Comparison of ENCODE assay signal across 25 cellular contexts in genomic region chr3:119596392-119596791, GRCh38. TPM values are rescaled to one million over a fixed set of nuclear protein-coding genes. Genes with fewer than 3 reads are reported as not detected.
A peak's percentile ranks its signal among the peaks of the same experiment; 100 is the strongest.
DNase-seq lines count a peak whose midpoint lies in the region; ATAC-seq and TF ChIP-seq lines count a peak whose summit lies in the region.
"Had no signal": no experiment of that assay in that cellular context is flagged by ENCODE, and none has a peak within 500 bp of the region (broad histone marks: within the 10 kb centered on the region; RNA-seq: fewer than 3 reads in every experiment).

No MANE protein-coding gene starts in this region.

- peak; percentile 24 for DNase-seq in DMS 273 (lab: John Stamatoyannopoulos, UW; ENCODE audit: unreplicated experiment)
- no peak for DNase-seq in DMS 273 treated with DMSO at 0.1 percent for 48 hours (lab: John Stamatoyannopoulos, UW)
- no peak for DNase-seq in left lung
- DNase-seq in T-helper 17 cell = no peak
- no peak for DNase-seq in activated CD4-positive, alpha-beta T cell treated with anti-CD3 and anti-CD28 coated beads for 48 hours
- no peak for DNase-seq in GM23338 (ENCODE audit: low spot score)
- DNase-seq: activated CD4-positive, alpha-beta T cell treated with anti-CD3 and anti-CD28 coated beads, Interleukin-2, amount 50 U/mL, for 48 hours; activated naive CD4-positive, alpha-beta T cell treated with Interleukin-2 at 50 U/mL for 16 hours; activated T-cell treated with anti-CD3 and anti-CD28 coated beads for 4 hours; amniotic stem cell; Kasumi-1; NCI-H1436; NCI-H526 treated with DMSO at 0.1 percent for 48 hours; stimulated activated CD4-positive, alpha-beta T cell treated with anti-CD3 and anti-CD28 coated beads, Interleukin-4, amount 100 ng/mL, for 4 hours; stomach; T-cell; WERI-Rb-1 had no signal

- peaks cover 15% of the 10 kb centered on the region for H3K79me2 ChIP-seq in OCI-LY3 (ENCODE audit: low read length)
- no peaks in the 10 kb centered on the region for H3K79me2 ChIP-seq in GM23338 (replicated peaks; ENCODE audit: insufficient read depth)

- TF ChIP-seq CTCF in OCI-LY3 (IDR thresholded peaks at IDR 0.05; ENCODE audit: low read depth, low read length) (no peak; the same call in 1 of the 2 replicates), left lung (IDR thresholded peaks at IDR 0.05) (no peak), GM23338 (conservative IDR thresholded peaks at IDR 0.05; ENCODE audit: low read depth in 2 of 2) (no peak)

- ATAC-seq in left lung = peak; percentile 33
- no peak for ATAC-seq in T-helper 17 cell
- ATAC-seq in GM23338 = no peak
- ATAC-seq: T-cell had no signal

- H3K36me3 ChIP-seq in OCI-LY3 (replicated peaks; ENCODE audit: low read depth, low read length) (peaks cover 1% of the 10 kb centered on the region), left lung (no peaks in the 10 kb centered on the region), skeletal muscle tissue (ENCODE audit: control insufficient read depth in 3 of 3, insufficient read depth in 3 of 3, low read length in 3 of 3) (no peaks in the 10 kb centered on the region), GM23338 (ENCODE audit: insufficient read depth) (no peaks in the 10 kb centered on the region)
- H3K36me3 ChIP-seq: cardiac muscle cell, stomach, WERI-Rb-1 had no signal

- H3K27me3 Mint-ChIP-seq in T-helper 17 cell (peaks cover 27% of the 10 kb centered on the region), GM23338 (ENCODE audit: insufficient read depth, low read depth, poor library complexity) (peaks cover 3% of the 10 kb centered on the region)

- H3K4me3 ChIP-seq in OCI-LY3 (ENCODE audit: low read length) (no peak overlapping the region), left lung (no peak overlapping the region), skeletal muscle tissue (ENCODE audit: low read length in 3 of 3) (peak overlapping the region in 2 of 3 donors; percentile 57 to 68), GM23338 (no peak overlapping the region)
- H3K4me3 ChIP-seq: cardiac muscle cell had no signal

- H3K4me1 ChIP-seq in OCI-LY3 (ENCODE audit: low read length) (peaks cover 81% of the 10 kb centered on the region), left lung (peaks cover 7 to 31% of the 10 kb centered on the region in 2 donors), skeletal muscle tissue (ENCODE audit: control insufficient read depth in 3 of 3, insufficient read depth in 3 of 3, low read length in 3 of 3) (peaks cover 32 to 50% (median 43%) of the 10 kb centered on the region in 3 donors), GM23338 (ENCODE audit: insufficient read depth) (no peaks in the 10 kb centered on the region)

- no peaks in the 10 kb centered on the region for H3F3A ChIP-seq in GM23338 (replicated peaks; ENCODE audit: low read depth)

- H3K36me3 Mint-ChIP-seq in T-helper 17 cell (ENCODE audit: low read depth) = peaks cover 3% of the 10 kb centered on the region
- H3K36me3 Mint-ChIP-seq in GM23338 (ENCODE audit: low read depth) = no peaks in the 10 kb centered on the region
- H3K36me3 Mint-ChIP-seq: T-cell had no signal

- no peaks in the 10 kb centered on the region for H3K27me3 ChIP-seq in OCI-LY3 (ENCODE audit: low read depth, low read length)
- no peaks in the 10 kb centered on the region for H3K27me3 ChIP-seq in left lung
- H3K27me3 ChIP-seq in skeletal muscle tissue (ENCODE audit: control insufficient read depth in 3 of 3, insufficient read depth in 3 of 3, low read length in 3 of 3) = no peaks in the 10 kb centered on the region
- H3K27me3 ChIP-seq in GM23338 (ENCODE audit: insufficient read depth) = no peaks in the 10 kb centered on the region
- H3K27me3 ChIP-seq: cardiac muscle cell, stomach had no signal

- H3K27ac Mint-ChIP-seq in T-helper 17 cell = no peak overlapping the region
- H3K27ac Mint-ChIP-seq in GM23338 = no peak overlapping the region
- H3K27ac Mint-ChIP-seq: T-cell had no signal

- H3K9me3 Mint-ChIP-seq in GM23338 = no peaks in the 10 kb centered on the region
- H3K9me3 Mint-ChIP-seq: nephron, T-cell had no signal

- H3K9me3 ChIP-seq in OCI-LY3 (ENCODE audit: insufficient read depth, low read length) (no peaks in the 10 kb centered on the region), left lung (no peaks in the 10 kb centered on the region), skeletal muscle tissue (ENCODE audit: control insufficient read depth in 3 of 3, low read length in 3 of 3) (no peaks in the 10 kb centered on the region), T-helper 17 cell (ENCODE audit: control insufficient read depth, low read length, poor library complexity, severe bottlenecking) (no peaks in the 10 kb centered on the region)
- H3K9me3 ChIP-seq: stomach had no signal

- H2AFZ ChIP-seq in OCI-LY3 (ENCODE audit: low read depth, low read length) = 0 out of 2 replicates have a peak overlapping the region, but pooled peaks have one; percentile 32
- H2AFZ ChIP-seq in GM23338 = no peak overlapping the region

- no peaks in the 10 kb centered on the region for H4K20me1 ChIP-seq in OCI-LY3 (ENCODE audit: insufficient read depth, low read length)
- no peaks in the 10 kb centered on the region for H4K20me1 ChIP-seq in GM23338 (replicated peaks; ENCODE audit: insufficient read depth)

- H3K27ac ChIP-seq in OCI-LY3 (ENCODE audit: low read length) (peak overlapping the region; percentile 96), left lung (peak overlapping the region; percentile 37 to 69), skeletal muscle tissue (ENCODE audit: low read depth, low read length) (peak overlapping the region; percentile 85), GM23338 (ENCODE audit: low read depth) (no peak overlapping the region)
- H3K27ac ChIP-seq: 22Rv1, cardiac muscle cell, WERI-Rb-1 had no signal

- H3K4me2 ChIP-seq in OCI-LY3 (ENCODE audit: low read length) (peak overlapping the region; percentile 31), GM23338 (no peak overlapping the region)

- H3K4me1 Mint-ChIP-seq in T-helper 17 cell (peaks cover 20% of the 10 kb centered on the region), GM23338 (peaks cover 5% of the 10 kb centered on the region; the same call in 1 of the 3 replicates)

- H3K9ac ChIP-seq in OCI-LY3 (ENCODE audit: low read length) = peak overlapping the region; percentile 11; the same call in 1 of the 2 replicates
- H3K9ac ChIP-seq in skeletal muscle tissue (ENCODE audit: low read depth in 1 of 3, low read length in 3 of 3) = peak overlapping the region in 2 of 3 donors; percentile 51 to 78

- intact Hi-C loops in left lung (cut with DNase I) = loop anchor here in 1 of 2 donors (10.0 kb wide), 1 partner anchor 78 kb away; the partner anchor contains the start of gene COX17

- no peak overlapping the region for H3K4me3 Mint-ChIP-seq in T-helper 17 cell
- no peak overlapping the region for H3K4me3 Mint-ChIP-seq in GM23338
- H3K4me3 Mint-ChIP-seq: nephron, T-cell had no signal

- H3K9me2 ChIP-seq in GM23338 (ENCODE audit: insufficient read depth) = no peaks in the 10 kb centered on the region

TF ChIP-seq in GM23338, 12 proteins besides CTCF, POLR2A, EP300 and RAD21:
- TF ChIP-seq REST (IDR thresholded peaks at IDR 0.05; ENCODE audit: unreplicated experiment) (no peak), JUNB (IDR thresholded peaks at IDR 0.05; ENCODE audit: unreplicated experiment) (no peak), STAT1 (IDR thresholded peaks at IDR 0.05; ENCODE audit: unreplicated experiment) (no peak), ZNF331 (CRISPR knock-in tag; IDR thresholded peaks at IDR 0.05; ENCODE audit: low read depth) (no peak), NANOG (IDR thresholded peaks at IDR 0.05; ENCODE audit: borderline replicate concordance) (no peak)

RNA-seq across cellular contexts. Expression of gene PLA1A, which starts 1.3 kb away (rescaled TPM):
- 10 to 100 TPM; 10.6 to 14.5 TPM for total RNA-seq in left lung
- not detected for total RNA-seq in skeletal muscle tissue
- under 1 TPM in 1 of 2 donors, not detected in 1; 0.45 TPM for total RNA-seq in T-helper 17 cell
- total RNA-seq in GM23338 (2014; rRNA removed; shearing (Covaris generic)) = not detected in 2 replicates
- polyA plus RNA-seq in GM23338 (2016; fragmentation: Nextera tagmentation; extraction: Ambion mirVana) = not detected in 2 replicates
- total RNA-seq: cardiac muscle cell, fibroblast of villous mesenchyme, T-cell had no signal
- polyA plus RNA-seq: BJ had no signal

RNA-seq across cellular contexts. Expression of gene ADPRH, which starts 17.1 kb away (rescaled TPM):
- 10 to 100 TPM; 18.7 to 24.0 TPM for total RNA-seq in left lung
- total RNA-seq in skeletal muscle tissue = 5.2 TPM
- 1 to 10 TPM; 3.6 to 3.7 TPM for total RNA-seq in T-helper 17 cell
- total RNA-seq in GM23338 (2014; rRNA removed; shearing (Covaris generic)) = 3.4 and 4.4 TPM in 2 replicates
- polyA plus RNA-seq in GM23338 (2016; fragmentation: Nextera tagmentation; extraction: Ambion mirVana) = 1.2 and 1.7 TPM in 2 replicates

RNA-seq across cellular contexts. Expression of gene CD80, which starts 37.0 kb away (rescaled TPM):
- total RNA-seq in left lung = 1 to 10 TPM; 3.7 to 5.4 TPM
- 1.0 TPM for total RNA-seq in skeletal muscle tissue
- 10 to 100 TPM; 13.9 to 14.1 TPM for total RNA-seq in T-helper 17 cell
- not detected in 2 replicates for total RNA-seq in GM23338 (2014; rRNA removed; shearing (Covaris generic))
- not detected in 2 replicates for polyA plus RNA-seq in GM23338 (2016; fragmentation: Nextera tagmentation; extraction: Ambion mirVana)
- total RNA-seq: dermis microvascular lymphatic vessel endothelial cell, fibroblast of villous mesenchyme had no signal
- polyA plus RNA-seq: BJ, cardiac muscle cell had no signal

Comparison
In these comparisons a context has a peak if more than half of its experiments do, and no peak if none do; other contexts are left out.
1. H3K4me3 ChIP-seq: peak in skeletal muscle tissue (2 of 3); none in OCI-LY3 (single experiment), left lung (0 of 2) and GM23338 (single experiment).
2. RNA of gene PLA1A, which starts 1.3 kb away (total RNA-seq): 10.6 to 14.5 TPM in left lung; 0.45 TPM in T-helper 17 cell, not detected in skeletal muscle tissue (single experiment) and not detected in GM23338; every median in the first group is over 4 times any median in the second.